ENCODE assay signal across 8 cellular contexts in the genomic region with DNA sequence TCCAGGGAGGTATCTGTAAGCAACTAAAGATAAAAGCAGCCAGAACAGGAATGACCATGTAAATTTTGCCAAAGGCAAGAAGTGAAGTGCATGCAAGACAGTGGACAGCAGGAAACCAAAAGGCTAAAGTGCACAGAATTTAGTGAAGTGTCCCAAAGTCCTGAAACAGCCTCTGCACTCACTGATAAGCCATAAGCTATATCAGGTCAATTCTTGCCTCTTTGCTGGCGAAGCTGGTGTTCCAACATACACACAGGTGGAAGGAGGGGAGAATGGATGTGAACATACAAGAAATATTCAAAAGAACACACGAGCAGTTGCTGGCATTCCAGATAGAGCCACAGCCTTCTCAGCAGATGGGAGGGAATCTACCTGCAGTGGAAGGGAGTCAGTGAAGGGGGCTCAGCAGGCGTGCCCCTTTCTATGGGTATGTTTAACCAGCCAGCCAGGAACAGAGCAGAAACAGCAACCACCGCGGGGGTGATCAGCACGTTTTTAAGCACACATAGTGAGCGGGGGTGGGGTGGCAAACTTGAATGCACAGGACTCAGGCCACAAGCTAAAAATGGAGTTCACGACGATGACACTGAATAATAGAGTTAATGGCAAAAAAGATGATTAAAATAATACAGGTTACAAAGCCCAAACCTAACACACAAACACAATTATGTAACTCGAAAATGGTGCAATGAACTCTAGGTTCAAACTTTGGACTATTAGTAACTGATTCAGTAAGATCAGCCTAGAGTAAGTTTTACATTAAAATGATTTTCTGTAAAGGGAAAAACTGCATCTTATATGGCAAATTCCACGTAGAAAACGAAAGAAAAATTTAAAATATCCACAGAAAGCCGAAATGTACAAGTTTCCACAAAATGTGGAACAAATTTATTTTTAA. TPM values are rescaled to one million over a fixed set of nuclear protein-coding genes. Genes with fewer than 3 reads are reported as not detected.
DNase-seq lines count a peak whose midpoint lies in the region; ATAC-seq and TF ChIP-seq lines count a peak whose summit lies in the region.

No MANE protein-coding gene starts in this region.

- H3K4ac ChIP-seq in IMR-90 (ENCODE audit: low read depth, low read length): peak overlapping the region; percentile 55; the same call in 1 of the 2 replicates

- CTCF ChIA-PET in IMR-90 (lab: Yijun Ruan, JAX): interaction anchor here (0.8 to 1.6 kb wide), 3 partner anchors 21 to 79 kb away, joined by 3 to 5 read pairs (median 3); no protein-coding TSS in a partner anchor

- H3K9me3 ChIP-seq in BLaER1: peaks cover 12% of the 10 kb centered on the region
- H3K9me3 ChIP-seq in IMR-90 (ENCODE audit: control insufficient read depth, insufficient read depth, low read length): no peaks in the 10 kb centered on the region
- no peaks in the 10 kb centered on the region for H3K9me3 ChIP-seq in ovary

- H3K4me3 ChIP-seq in BLaER1: peak overlapping the region; percentile 97
- H3K4me3 ChIP-seq in IMR-90 (ENCODE audit: insufficient read depth, low read depth, low read length): peak overlapping the region; percentile 94
- H3K4me3 ChIP-seq in foreskin fibroblast (ENCODE audit: low read depth in 1 of 2, low read length in 2 of 2): peak overlapping the region; percentile 90 to 93
- H3K4me3 ChIP-seq in ovary: peak overlapping the region; percentile 67

- POLR2A ChIA-PET in IMR-90 (lab: Charles Lee; ENCODE audit: unreplicated experiment): no interaction called here

- no CpG with 5 or more reads among the region's 13 CpGs for WGBS in IMR-90 (ENCODE audit: extremely low coverage in 2 of 2, insufficient read length in 1 of 2), 2 experiments
- WGBS in ovary, 3 donors: 13 to 14% (median 13%) methylated on average over 13 of the region's 13 CpGs

- H3K18ac ChIP-seq in IMR-90 (ENCODE audit: low read depth, low read length): no peak overlapping the region

- H3K27me3 ChIP-seq in BLaER1: no peaks in the 10 kb centered on the region
- no peaks in the 10 kb centered on the region for H3K27me3 ChIP-seq in IMR-90 (ENCODE audit: control insufficient read depth, insufficient read depth, low read length)
- no peaks in the 10 kb centered on the region for H3K27me3 ChIP-seq in ovary

- TF ChIP-seq POLR2A in IMR-90 (IDR thresholded peaks at IDR 0.05; ENCODE audit: low read depth, low read length): no peak
- TF ChIP-seq POLR2A in ovary (IDR thresholded peaks at IDR 0.05): no peak

- peak overlapping the region; percentile 91 for H3K23ac ChIP-seq in IMR-90 (ENCODE audit: low read depth, low read length)

- ATAC-seq in IMR-90 (ENCODE audit: low read depth) (no peak), HG03460 (IDR thresholded peaks at IDR 0.05; ENCODE audit: unreplicated experiment) (no peak)

- peak overlapping the region; percentile 67 for H3K56ac ChIP-seq in IMR-90 (ENCODE audit: extremely low read depth, insufficient read depth, low read length)

- H4K5ac ChIP-seq in IMR-90 (ENCODE audit: low read depth, low read length): no peak overlapping the region

- no peak for TF ChIP-seq EP300 in ovary (IDR thresholded peaks at IDR 0.05)

- H4K91ac ChIP-seq in IMR-90 (ENCODE audit: insufficient read depth, low read depth, low read length): no peak overlapping the region

- H4K8ac ChIP-seq in IMR-90 (ENCODE audit: low read depth in 2 of 2, low read length in 2 of 2): 0 out of 4 replicates have a peak overlapping the region, but pooled peaks have one; percentile 4 to 9

- peaks cover 11 to 41% of the 10 kb centered on the region in 2 experiments for H3K79me1 ChIP-seq in IMR-90 (ENCODE audit: low read depth in 1 of 2, low read length in 2 of 2)

- TF ChIP-seq CTCF in IMR-90 (conservative IDR thresholded peaks at IDR 0.05; ENCODE audit: low read depth, low read length) (no peak), foreskin fibroblast (IDR thresholded peaks at IDR 0.05; ENCODE audit: low read depth, low read length) (no peak), ovary (IDR thresholded peaks at IDR 0.05) (no peak)

- H3K36me3 ChIP-seq in BLaER1 (peaks cover 37% of the 10 kb centered on the region), IMR-90 (ENCODE audit: control insufficient read depth, insufficient read depth, low read length) (peaks cover 13% of the 10 kb centered on the region), ovary (no peaks in the 10 kb centered on the region)

- in situ Hi-C loops in IMR-90 (cut with MboI; ENCODE audit: low sequenced_read_pairs): no loop called here

- H2BK120ac ChIP-seq in IMR-90 (ENCODE audit: low read depth, low read length): no peak overlapping the region

- H3K4me1 ChIP-seq in BLaER1: peaks cover 30% of the 10 kb centered on the region
- peaks cover 5% of the 10 kb centered on the region for H3K4me1 ChIP-seq in IMR-90 (ENCODE audit: control insufficient read depth, insufficient read depth, low read length)
- peaks cover 5% of the 10 kb centered on the region for H3K4me1 ChIP-seq in ovary (ENCODE audit: insufficient read depth)

- H3K4me2 ChIP-seq in BLaER1: peak overlapping the region; percentile 90
- peak overlapping the region; percentile 83 for H3K4me2 ChIP-seq in IMR-90 (ENCODE audit: low read depth, low read length)

- H2AFZ ChIP-seq in IMR-90 (replicated peaks; ENCODE audit: low read length, poor library complexity): peak overlapping the region; percentile 74

- H3K9me1 ChIP-seq in IMR-90 (ENCODE audit: insufficient read depth, low read length): peaks cover 3% of the 10 kb centered on the region; the same call in 1 of the 2 replicates

- H2BK5ac ChIP-seq in IMR-90 (ENCODE audit: low read depth, low read length, poor library complexity, severe bottlenecking): peak overlapping the region; percentile 89

- no peak for DNase-seq in IMR-90
- DNase-seq in activated T-cell treated with anti-CD3 and anti-CD28 coated beads for 24 hours (ENCODE audit: low read depth): peak; percentile 16
- peak in 1 of 2 donors; percentile 56 for DNase-seq in foreskin fibroblast
- peak in 3 of 5 donors; percentile 25 to 45 (median 43) for DNase-seq in ovary
- DNase-seq in NCI-H1105 (lab: John Stamatoyannopoulos, UW): no peak
- DNase-seq in NCI-H2029 (lab: John Stamatoyannopoulos, UW): no peak

- H2BK15ac ChIP-seq in IMR-90 (ENCODE audit: low read depth, low read length): 0 out of 3 replicates have a peak overlapping the region, but pooled peaks have one; percentile 12

- H3K27ac ChIP-seq in BLaER1 (peak overlapping the region; percentile 81), IMR-90 (ENCODE audit: insufficient read depth, low read length) (peak overlapping the region; percentile 6; the same call in 1 of the 2 replicates), ovary (peak overlapping the region in 1 of 2 donors; percentile 92)

- H3K14ac ChIP-seq in IMR-90 (replicated peaks; ENCODE audit: low read depth, low read length): peak overlapping the region; percentile 75

- H4K20me1 ChIP-seq in BLaER1: peaks cover 11% of the 10 kb centered on the region; the same call in 1 of the 2 replicates
- peaks cover 5% of the 10 kb centered on the region; the same call in 1 of the 2 replicates for H4K20me1 ChIP-seq in IMR-90 (ENCODE audit: insufficient read depth, low read length)

- intact Hi-C loops in IMR-90 (cut with micrococcal nuclease): loop anchor here (10.0 kb wide), 1 partner anchor 221 kb away; no protein-coding TSS in a partner anchor
- intact Hi-C loops in ovary (cut with DNase I): loop anchor here in 3 of 4 donors (10.0 kb wide), 3 partner anchors 109 to 879 kb away; a partner anchor contains a TSS

- TF ChIP-seq RAD21 in IMR-90 (IDR thresholded peaks at IDR 0.05; ENCODE audit: low read length): no peak

- H3K9ac ChIP-seq in BLaER1: peak overlapping the region; percentile 88
- peak overlapping the region; percentile 97; the same call in 1 of the 2 replicates for H3K9ac ChIP-seq in IMR-90 (ENCODE audit: low read depth, low read length)

- no TSS peak for BruUV-seq in IMR-90 (replicated peaks; lab: Mats Ljungman, UMichigan)

- dilution Hi-C loops in IMR-90 (cut with HindIII; ENCODE audit: low sequenced_read_pairs, unreplicated experiment): no loop called here

- peak overlapping the region; percentile 54 for H2AK5ac ChIP-seq in IMR-90 (ENCODE audit: low read depth, low read length)

- H2BK20ac ChIP-seq in IMR-90 (ENCODE audit: low read depth, low read length): peak overlapping the region; percentile 69; the same call in 1 of the 2 replicates

- H2AK9ac ChIP-seq in IMR-90 (replicated peaks; ENCODE audit: low read depth, low read length, poor library complexity): peak overlapping the region; percentile 93

TF ChIP-seq in IMR-90, 13 proteins besides CTCF, POLR2A, EP300 and RAD21:
- TF ChIP-seq MAZ (IDR thresholded peaks at IDR 0.05; ENCODE audit: borderline replicate concordance, low read depth, low read length): no peak
- peak; percentile 64; the same call in 1 of the 2 replicates for TF ChIP-seq BHLHE40 (IDR thresholded peaks at IDR 0.05; ENCODE audit: low read depth, low read length)

RNA-seq across cellular contexts. Expression of a gene that starts 1.2 kb away (rescaled TPM):
- 124 and 152 TPM in 2 replicates for total RNA-seq in IMR-90 (2012; rRNA removed)
- polyA plus RNA-seq in IMR-90 (2012; rRNA removed): 51.4 and 64.1 TPM in 2 replicates
- polyA plus RNA-seq in IMR-90 (2012; cell fraction: cytosol; rRNA removed): 21.0 and 27.6 TPM in 2 replicates
- polyA plus RNA-seq in IMR-90 (2012; cell fraction: nucleus; rRNA removed; ENCODE audit: low replicate concordance): 12.1 and 49.5 TPM in 2 replicates
- 10 to 100 TPM; 52.0 to 80.0 (median 67.1) TPM for total RNA-seq in ovary
- polyA plus RNA-seq in ovary: 100 to 1,000 TPM in 1 of 2 donors, 10 to 100 TPM in 1; 59.1 to 141 TPM

RNA-seq across cellular contexts. Expression of a gene that starts 55.3 kb away (rescaled TPM):
- not detected in 2 replicates for total RNA-seq in IMR-90 (2012; rRNA removed)
- not detected in 2 replicates for polyA plus RNA-seq in IMR-90 (2012; rRNA removed)
- not detected in 2 replicates for polyA plus RNA-seq in IMR-90 (2012; cell fraction: cytosol; rRNA removed)
- polyA plus RNA-seq in IMR-90 (2012; cell fraction: nucleus; rRNA removed; ENCODE audit: low replicate concordance): not detected in 2 replicates
- not detected for total RNA-seq in ovary
- polyA plus RNA-seq in ovary: not detected

Comparison
In these comparisons a context has a peak if more than half of its experiments do, and no peak if none do; other contexts are left out.
1. DNase-seq: peak in activated T-cell treated with anti-CD3 and anti-CD28 coated beads for 24 hours (single experiment) and ovary (3 of 5); none in IMR-90 (single experiment), NCI-H1105 (single experiment) and NCI-H2029 (single experiment).
2. Peak in every context shown above with its lines, with median percentiles within 50 percentile points of each other: H3K4me3 ChIP-seq.